ENCODE assay signal across 10 cellular contexts in genomic region chr1:225424562-225425210, GRCh38. TPM values are rescaled to one million over a fixed set of nuclear protein-coding genes. Genes with fewer than 3 reads are reported as not detected.
DNase-seq lines count a peak whose midpoint lies in the region; ATAC-seq and TF ChIP-seq lines count a peak whose summit lies in the region.
"Had no signal": no experiment of that assay in that cellular context is flagged by ENCODE, and none has a peak within 500 bp of the region (broad histone marks: within the 10 kb centered on the region; RNA-seq: fewer than 3 reads in every experiment).

No MANE protein-coding gene starts in this region.

- H3K27me3 ChIP-seq in esophagus muscularis mucosa (no peaks in the 10 kb centered on the region), skeletal muscle satellite cell (ENCODE audit: control insufficient read depth, insufficient read depth, low read length) (no peaks in the 10 kb centered on the region)

- peak overlapping the region; percentile 83 to 98 (median 94) for H3K4me3 ChIP-seq in esophagus muscularis mucosa
- H3K4me3 ChIP-seq in skeletal muscle satellite cell (ENCODE audit: low read length): peak overlapping the region; percentile 58

- no peaks in the 10 kb centered on the region for H3K27me3 Mint-ChIP-seq in T-helper 1 cell treated with Interleukin-12 subunit alpha and Interleukin-12 subunit beta and Interleukin-4 antibody, amounts not matched to agents 30 μg/mL and 1 μg/mL, for 36 hours (ENCODE audit: low read depth)

- H3K4me1 ChIP-seq in esophagus muscularis mucosa (peaks cover 30 to 69% (median 63%) of the 10 kb centered on the region in 4 donors), skeletal muscle satellite cell (ENCODE audit: control insufficient read depth, insufficient read depth, low read length) (peaks cover 46% of the 10 kb centered on the region)

- H3K27ac ChIP-seq in RWPE1 (peak overlapping the region; percentile 59), esophagus muscularis mucosa (replicated peaks in 1 of 4) (peak overlapping the region; percentile 93 to 98 (median 96))

- peaks cover 64% of the 10 kb centered on the region for H3K4me1 Mint-ChIP-seq in T-helper 1 cell treated with Interleukin-12 subunit alpha and Interleukin-12 subunit beta and Interleukin-4 antibody, amounts not matched to agents 30 μg/mL and 1 μg/mL, for 36 hours (ENCODE audit: low read depth)

- DNase-seq in T-helper 1 cell: no peak
- peak; percentile 48 for DNase-seq in RWPE1 (ENCODE audit: low spot score)
- no peak for DNase-seq in esophagus muscularis mucosa (ENCODE audit: extremely low spot score)
- no peak for DNase-seq in sciatic nerve (ENCODE audit: low spot score)
- DNase-seq: NCI-H1105; stimulated activated CD4-positive, alpha-beta T cell treated with anti-CD3 and anti-CD28 coated beads, Interleukin-4, amount 100 ng/mL, for 1 hour had no signal

- TF ChIP-seq EP300 in esophagus muscularis mucosa (IDR thresholded peaks at IDR 0.05): no peak

- H3K36me3 Mint-ChIP-seq in T-helper 1 cell treated with Interleukin-12 subunit alpha and Interleukin-12 subunit beta and Interleukin-4 antibody, amounts not matched to agents 30 μg/mL and 1 μg/mL, for 36 hours (ENCODE audit: low read depth): peaks cover 33% of the 10 kb centered on the region

- POLR2A ChIA-PET in RWPE1 (lab: Yijun Ruan, JAX; ENCODE audit: low non-redundant PET): interaction anchor here (0.6 kb wide), 2 partner anchors 19 to 47 kb away, joined by 3 read pairs; no protein-coding TSS in a partner anchor

- ATAC-seq in HG03175 (IDR thresholded peaks at IDR 0.05; ENCODE audit: unreplicated experiment): no peak
- ATAC-seq in sciatic nerve: no peak
- ATAC-seq in HG03135 (IDR thresholded peaks at IDR 0.05; ENCODE audit: unreplicated experiment): no peak

- WGBS in esophagus muscularis mucosa: 69% methylated on average over 6 of the region's 6 CpGs

- TF ChIP-seq CTCF in RWPE1 (conservative IDR thresholded peaks at IDR 0.05; ENCODE audit: low read depth) (no peak), esophagus muscularis mucosa (IDR thresholded peaks at IDR 0.05) (no peak)

- H3K9me3 ChIP-seq in esophagus muscularis mucosa: no peaks in the 10 kb centered on the region
- no peaks in the 10 kb centered on the region for H3K9me3 ChIP-seq in skeletal muscle satellite cell (replicated peaks; ENCODE audit: low read length)

- intact Hi-C loops in esophagus muscularis mucosa (cut with DNase I) (no loop called here), sciatic nerve (cut with DNase I) (no loop called here)

- peak overlapping the region; percentile 98 for H3K4me2 ChIP-seq in skeletal muscle satellite cell (ENCODE audit: low read length)

- CTCF ChIA-PET in RWPE1 (lab: Yijun Ruan, JAX): interaction anchor here (0.5 to 2.6 kb wide), 5 partner anchors 41 to 421 kb away, joined by 3 to 13 read pairs (median 3); no protein-coding TSS in a partner anchor

- H3K9ac ChIP-seq in skeletal muscle satellite cell (ENCODE audit: low read depth, low read length): peak overlapping the region; percentile 47

- H3K36me3 ChIP-seq in esophagus muscularis mucosa (peaks cover 0 to 20% (median 6%) of the 10 kb centered on the region in 4 donors), skeletal muscle satellite cell (ENCODE audit: insufficient read depth, low read length) (peaks cover 7% of the 10 kb centered on the region)

- H3K27ac Mint-ChIP-seq in T-helper 1 cell treated with Interleukin-12 subunit alpha and Interleukin-12 subunit beta and Interleukin-4 antibody, amounts not matched to agents 30 μg/mL and 1 μg/mL, for 36 hours: peak overlapping the region; percentile 62

- H3K9me3 Mint-ChIP-seq in T-helper 1 cell treated with Interleukin-12 subunit alpha and Interleukin-12 subunit beta and Interleukin-4 antibody, amounts not matched to agents 30 μg/mL and 1 μg/mL, for 36 hours: no peaks in the 10 kb centered on the region

- peak overlapping the region; percentile 10 for H3K4me3 Mint-ChIP-seq in T-helper 1 cell treated with Interleukin-12 subunit alpha and Interleukin-12 subunit beta and Interleukin-4 antibody, amounts not matched to agents 30 μg/mL and 1 μg/mL, for 36 hours

- no peak for TF ChIP-seq POLR2A in esophagus muscularis mucosa (IDR thresholded peaks at IDR 0.05; ENCODE audit: low read depth)

RNA-seq across cellular contexts. Expression of gene LBR, which starts 3.2 kb away (rescaled TPM):
- 100 to 1,000 TPM in 1 of 4 donors, 10 to 100 TPM in 3; 82.3 to 157 (median 85.1) TPM for total RNA-seq in esophagus muscularis mucosa
- 24.9 and 32.4 TPM in 2 replicates for total RNA-seq in skeletal muscle satellite cell (2012; rRNA removed)
- total RNA-seq in sciatic nerve: 48.8 TPM
